21 cellular contexts compared by ENCODE assay signal in the genomic region with DNA sequence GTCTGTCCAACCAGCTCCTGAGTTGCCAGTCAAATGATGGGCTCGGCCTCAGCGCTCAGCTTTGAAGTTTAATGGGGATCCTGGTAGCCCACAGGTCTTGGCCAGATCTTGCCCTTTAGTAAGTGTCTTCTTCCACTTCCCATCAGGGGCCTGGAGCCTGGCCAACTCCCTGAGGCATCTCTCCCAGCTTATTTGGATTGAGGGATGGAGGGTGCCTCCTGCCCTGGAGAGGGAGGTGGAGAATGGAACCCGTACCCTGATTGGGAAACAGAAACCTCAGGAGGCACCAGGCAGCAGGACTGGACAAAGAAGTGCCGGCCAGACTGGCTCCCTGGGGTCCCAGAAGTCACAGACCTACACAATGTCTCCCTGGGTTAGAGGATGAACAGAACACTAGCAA. TPM values are rescaled to one million over a fixed set of nuclear protein-coding genes. Genes with fewer than 3 reads are reported as not detected.
DNase-seq lines count a peak whose midpoint lies in the region; ATAC-seq and TF ChIP-seq lines count a peak whose summit lies in the region.
"Had no signal": no experiment of that assay in that cellular context is flagged by ENCODE, and none has a peak within 500 bp of the region (broad histone marks: within the 10 kb centered on the region; RNA-seq: fewer than 3 reads in every experiment).

No MANE protein-coding gene starts in this region.

- TF ChIP-seq CTCF in breast epithelium (IDR thresholded peaks at IDR 0.05): no peak

- H3K27me3 ChIP-seq in right cardiac atrium (ENCODE audit: control insufficient read depth, insufficient read depth): no peaks in the 10 kb centered on the region
- H3K27me3 ChIP-seq in breast epithelium: no peaks in the 10 kb centered on the region

- no peak for TF ChIP-seq POLR2A in breast epithelium (IDR thresholded peaks at IDR 0.05)

- H3K36me3 ChIP-seq in breast epithelium: no peaks in the 10 kb centered on the region

- no peak overlapping the region for H3K27ac ChIP-seq in right cardiac atrium (ENCODE audit: low read length)
- H3K27ac ChIP-seq in breast epithelium: peak overlapping the region; percentile 71 to 76

- H3K9me3 ChIP-seq in right cardiac atrium (ENCODE audit: control insufficient read depth, low read length) (no peaks in the 10 kb centered on the region), breast epithelium (no peaks in the 10 kb centered on the region)

- 87% methylated on average over 4 of the region's 4 CpGs for WGBS in right cardiac atrium

- H3K4me1 ChIP-seq in right cardiac atrium (ENCODE audit: control insufficient read depth, insufficient read depth, low read length): peaks cover 3% of the 10 kb centered on the region
- peaks cover 0 to 14% of the 10 kb centered on the region in 2 donors for H3K4me1 ChIP-seq in breast epithelium

- DNase-seq in right cardiac atrium (peak in 2 of 3 donors; percentile 50 to 56), Right ventricle myocardium inferior (ENCODE audit: missing footprints) (no peak), NCI-H226 (peak; percentile 48), breast epithelium (ENCODE audit: low spot score in 2 of 2) (no peak)
- no peak for DNase-seq in activated CD4-positive, alpha-beta T cell treated with anti-CD3 and anti-CD28 coated beads for 1 hour
- DNase-seq: AML-193; CD4-positive, alpha-beta T cell; DMS79 treated with DMSO at 0.1 percent for 48 hours; GF-D8; Karpas-422; NCI-H1417 treated with DMSO at 0.1 percent for 48 hours; NCI-H2029; NCI-H2227 treated with DMSO at 0.1 percent for 48 hours; NCI-H526; NK-92 treated with Interleukin-12 subunit alpha and Interleukin-12 subunit beta, amount 100 ng/mL, for 24 hours; OCI-M1 had no signal

- ATAC-seq in right cardiac atrium: no peak
- no peak for ATAC-seq in Right ventricle myocardium inferior
- ATAC-seq in HG02610 (IDR thresholded peaks at IDR 0.05; ENCODE audit: unreplicated experiment): no peak
- ATAC-seq in HG02759 (IDR thresholded peaks at IDR 0.05; ENCODE audit: unreplicated experiment): no peak
- ATAC-seq: GM23338, HepG2 had no signal

- H3K4me3 ChIP-seq in right cardiac atrium (ENCODE audit: low read length) (no peak overlapping the region), breast epithelium (no peak overlapping the region)
- H3K4me3 ChIP-seq: GM23338, SK-N-MC had no signal

- intact Hi-C loops in right cardiac atrium (cut with DNase I) (no loop called here), Right ventricle myocardium inferior (cut with DNase I) (no loop called here), breast epithelium (cut with DNase I; ENCODE audit: low total_unique reads) (no loop called here)

RNA-seq across cellular contexts. Expression of gene LTBP2, which starts 40.5 kb away (rescaled TPM):
- 10 to 100 TPM; 13.9 to 46.0 (median 23.5) TPM for total RNA-seq in right cardiac atrium
- 3.4 TPM for polyA plus RNA-seq in right cardiac atrium
- 7.6 TPM for total RNA-seq in Right ventricle myocardium inferior
- total RNA-seq in breast epithelium: 10 to 100 TPM; 34.7 to 91.1 (median 79.0) TPM

Comparison
In these comparisons a context has a peak if more than half of its experiments do, and no peak if none do; other contexts are left out.
1. DNase-seq: peak in right cardiac atrium (2 of 3) and NCI-H226 (single experiment); none in Right ventricle myocardium inferior (single experiment), breast epithelium (0 of 2) and activated CD4-positive, alpha-beta T cell treated with anti-CD3 and anti-CD28 coated beads for 1 hour (single experiment).